ENCODE assay signal across 18 cellular contexts in genomic region chr15:98714906-98715305, GRCh38.
DNase-seq lines count a peak whose midpoint lies in the region; ATAC-seq and TF ChIP-seq lines count a peak whose summit lies in the region.
"Had no signal": no experiment of that assay in that cellular context is flagged by ENCODE, and none has a peak within 500 bp of the region (broad histone marks: within the 10 kb centered on the region; RNA-seq: fewer than 3 reads in every experiment).

No MANE protein-coding gene starts in this region.

- 80 to 91% methylated on average over 7 of the region's 7 CpGs for WGBS in body of pancreas, 2 donors

- no peaks in the 10 kb centered on the region for H3K27me3 ChIP-seq in cardiac muscle cell
- no peaks in the 10 kb centered on the region for H3K27me3 ChIP-seq in body of pancreas
- H3K27me3 ChIP-seq: hepatocyte had no signal

- TF ChIP-seq CTCF in cardiac muscle cell (IDR thresholded peaks at IDR 0.05; ENCODE audit: low read depth, low read length) (no peak), progenitor cell of endocrine pancreas (IDR thresholded peaks at IDR 0.05; ENCODE audit: unreplicated experiment) (no peak), body of pancreas (IDR thresholded peaks at IDR 0.05) (no peak)

- H3K9me3 Mint-ChIP-seq in stimulated activated naive CD8-positive, alpha-beta T cell treated with anti-CD3 and anti-CD28 coated beads, Interleukin-15, Interleukin-2, amounts not matched to agents 100 ng/mL and 50 ng/mL, for 24 hours, result peaks cover 9% of the 10 kb centered on the region
- peaks cover 12% of the 10 kb centered on the region in 2 donors for H3K9me3 Mint-ChIP-seq in stimulated activated naive CD8-positive, alpha-beta T cell treated with anti-CD3 and anti-CD28 coated beads, Interleukin-15, amount 100 ng/mL, for 72 hours
- H3K9me3 Mint-ChIP-seq in progenitor cell of endocrine pancreas (ENCODE audit: low read depth), result peaks cover 8% of the 10 kb centered on the region

- no peaks in the 10 kb centered on the region for H3K9me3 ChIP-seq in cardiac muscle cell (ENCODE audit: low read depth)
- H3K9me3 ChIP-seq in body of pancreas, result no peaks in the 10 kb centered on the region

- H3K27ac Mint-ChIP-seq in stimulated activated naive CD8-positive, alpha-beta T cell treated with anti-CD3 and anti-CD28 coated beads, Interleukin-15, Interleukin-2, amounts not matched to agents 100 ng/mL and 50 ng/mL, for 24 hours, result peak overlapping the region; percentile 27
- peak overlapping the region in 1 of 2 donors; percentile 76 for H3K27ac Mint-ChIP-seq in stimulated activated naive CD8-positive, alpha-beta T cell treated with anti-CD3 and anti-CD28 coated beads, Interleukin-15, amount 100 ng/mL, for 72 hours
- peak overlapping the region; percentile 54 for H3K27ac Mint-ChIP-seq in progenitor cell of endocrine pancreas
- H3K27ac Mint-ChIP-seq: mesothelial cell of epicardium; stimulated activated effector memory CD8-positive, alpha-beta T cell treated with anti-CD3 and anti-CD28 coated beads, Interleukin-12 subunit alpha, Interleukin-12 subunit beta, amount 100 ng/mL, for 72 hours had no signal

- peaks cover 15% of the 10 kb centered on the region for H3K36me3 Mint-ChIP-seq in stimulated activated naive CD8-positive, alpha-beta T cell treated with anti-CD3 and anti-CD28 coated beads, Interleukin-15, Interleukin-2, amounts not matched to agents 100 ng/mL and 50 ng/mL, for 24 hours (ENCODE audit: low read depth)
- H3K36me3 Mint-ChIP-seq in progenitor cell of endocrine pancreas (ENCODE audit: insufficient read depth), result peaks cover 13% of the 10 kb centered on the region
- H3K36me3 Mint-ChIP-seq: stimulated activated effector memory CD8-positive, alpha-beta T cell treated with anti-CD3 and anti-CD28 coated beads, Interleukin-12 subunit alpha, Interleukin-12 subunit beta, amount 100 ng/mL, for 72 hours had no signal

- no peak overlapping the region for H3K4me3 ChIP-seq in cardiac muscle cell
- no peak overlapping the region for H3K4me3 ChIP-seq in body of pancreas
- H3K4me3 ChIP-seq: hepatocyte had no signal

- ATAC-seq in stimulated activated naive CD8-positive, alpha-beta T cell treated with anti-CD3 and anti-CD28 coated beads, Interleukin-15, amount 100 ng/mL, for 72 hours, result no peak
- ATAC-seq in GM21390 (IDR thresholded peaks at IDR 0.05; ENCODE audit: unreplicated experiment) (no peak), GM19023 (IDR thresholded peaks at IDR 0.05; ENCODE audit: unreplicated experiment) (no peak), HG03039 (IDR thresholded peaks at IDR 0.05; ENCODE audit: unreplicated experiment) (no peak), body of pancreas (no peak)
- ATAC-seq: PC-3; SK-N-SH treated with all-trans-retinoic acid at 6 μM for 48 hours; stimulated activated effector memory CD8-positive, alpha-beta T cell treated with anti-CD3 and anti-CD28 coated beads, Interleukin-12 subunit alpha, Interleukin-12 subunit beta, amount 100 ng/mL, for 72 hours had no signal

- H3K4me3 Mint-ChIP-seq in stimulated activated naive CD8-positive, alpha-beta T cell treated with anti-CD3 and anti-CD28 coated beads, Interleukin-15, Interleukin-2, amounts not matched to agents 100 ng/mL and 50 ng/mL, for 24 hours, result no peak overlapping the region
- H3K4me3 Mint-ChIP-seq in stimulated activated naive CD8-positive, alpha-beta T cell treated with anti-CD3 and anti-CD28 coated beads, Interleukin-15, amount 100 ng/mL, for 72 hours, result peak overlapping the region in 1 of 2 donors; percentile 35
- no peak overlapping the region for H3K4me3 Mint-ChIP-seq in progenitor cell of endocrine pancreas (ENCODE audit: low read depth)
- H3K4me3 Mint-ChIP-seq: mesothelial cell of epicardium; stimulated activated effector memory CD8-positive, alpha-beta T cell treated with anti-CD3 and anti-CD28 coated beads, Interleukin-12 subunit alpha, Interleukin-12 subunit beta, amount 100 ng/mL, for 72 hours had no signal

- H3K4me1 ChIP-seq in cardiac muscle cell (ENCODE audit: low read depth), result peaks cover 38% of the 10 kb centered on the region
- peaks cover 44% of the 10 kb centered on the region for H3K4me1 ChIP-seq in body of pancreas

- intact Hi-C loops in body of pancreas (cut with DNase I), result no loop called here

- H3K36me3 ChIP-seq in cardiac muscle cell, result no peaks in the 10 kb centered on the region
- no peaks in the 10 kb centered on the region for H3K36me3 ChIP-seq in body of pancreas (replicated peaks in 1 of 2; ENCODE audit: insufficient read depth in 1 of 2, low read depth in 2 of 2)

- no peak for TF ChIP-seq POLR2A in body of pancreas (IDR thresholded peaks at IDR 0.05)

- DNase-seq in stimulated activated naive CD8-positive, alpha-beta T cell treated with anti-CD3 and anti-CD28 coated beads, Interleukin-15, amount 100 ng/mL, for 72 hours, result no peak
- peak in 1 of 2 donors; percentile 54 for DNase-seq in cardiac muscle cell (ENCODE audit: low read depth in 1 of 2, low spot score in 1 of 2)
- no peak for DNase-seq in progenitor cell of endocrine pancreas (ENCODE audit: low spot score, unreplicated experiment)
- DNase-seq in body of pancreas, result no peak
- DNase-seq: anterior cingulate cortex, EL, NCI-H1092, NCI-H748 treated with DMSO at 0.1 percent for 48 hours, PC-3 had no signal

- H3K27me3 Mint-ChIP-seq in stimulated activated naive CD8-positive, alpha-beta T cell treated with anti-CD3 and anti-CD28 coated beads, Interleukin-15, Interleukin-2, amounts not matched to agents 100 ng/mL and 50 ng/mL, for 24 hours, result no peaks in the 10 kb centered on the region
- no peaks in the 10 kb centered on the region for H3K27me3 Mint-ChIP-seq in stimulated activated naive CD8-positive, alpha-beta T cell treated with anti-CD3 and anti-CD28 coated beads, Interleukin-15, amount 100 ng/mL, for 72 hours
- H3K27me3 Mint-ChIP-seq in progenitor cell of endocrine pancreas, result no peaks in the 10 kb centered on the region

- H3K4me1 Mint-ChIP-seq in stimulated activated naive CD8-positive, alpha-beta T cell treated with anti-CD3 and anti-CD28 coated beads, Interleukin-15, Interleukin-2, amounts not matched to agents 100 ng/mL and 50 ng/mL, for 24 hours (ENCODE audit: low read depth), result peaks cover 61% of the 10 kb centered on the region
- H3K4me1 Mint-ChIP-seq in stimulated activated naive CD8-positive, alpha-beta T cell treated with anti-CD3 and anti-CD28 coated beads, Interleukin-15, amount 100 ng/mL, for 72 hours, result peaks cover 69% of the 10 kb centered on the region
- peaks cover 31% of the 10 kb centered on the region for H3K4me1 Mint-ChIP-seq in progenitor cell of endocrine pancreas (ENCODE audit: low read depth)

- peak overlapping the region; percentile 76 for H3K27ac ChIP-seq in cardiac muscle cell
- no peak overlapping the region for H3K27ac ChIP-seq in body of pancreas
- H3K27ac ChIP-seq: hepatocyte, KMS-11 had no signal
